Comparison of ENCODE assay signal across 13 cellular contexts in the genomic region with DNA sequence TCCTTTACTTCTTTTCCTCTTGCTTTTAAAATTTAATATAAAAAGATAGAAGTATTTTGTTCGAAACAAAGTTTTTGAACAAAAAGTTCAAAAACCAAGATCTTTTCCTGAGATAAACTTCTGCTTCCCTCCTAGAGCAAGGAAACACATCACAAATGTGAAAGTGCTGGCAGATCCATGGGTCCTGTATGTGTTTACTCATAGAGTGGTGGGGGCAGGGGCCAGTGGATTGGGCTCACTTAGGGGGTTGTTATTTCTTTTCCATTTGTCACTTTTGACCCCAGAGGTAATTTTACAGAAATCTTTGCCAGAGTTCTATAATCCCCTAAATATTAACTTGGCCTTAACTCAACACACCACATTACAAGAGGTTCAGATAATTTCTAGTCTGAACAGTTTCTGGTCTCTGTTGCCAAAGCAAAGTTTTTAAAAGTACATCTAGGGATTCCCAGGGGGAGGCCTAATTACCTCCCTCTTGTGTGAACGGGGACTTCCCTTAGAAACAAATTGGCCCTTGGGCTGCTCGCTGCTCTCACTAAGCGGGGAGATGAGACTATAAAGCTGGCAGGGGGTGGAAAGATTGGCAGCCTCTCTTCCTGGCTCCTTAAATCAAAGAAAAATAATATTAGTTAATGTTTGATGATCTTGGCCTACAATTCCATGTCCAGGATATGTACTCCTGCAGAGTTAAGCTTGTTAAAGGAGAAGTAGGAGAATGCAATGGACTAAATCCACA.
DNase-seq lines count a peak whose midpoint lies in the region; ATAC-seq, FAIRE-seq and TF ChIP-seq lines count a peak whose summit lies in the region.
"Had no signal": no experiment of that assay in that cellular context is flagged by ENCODE, and none has a peak within 500 bp of the region (broad histone marks: within the 10 kb centered on the region; RNA-seq: fewer than 3 reads in every experiment).

No MANE protein-coding gene starts in this region.

- ATAC-seq in sciatic nerve: peak; percentile 81
- ATAC-seq: CD8-positive, alpha-beta T cell had no signal

- TF ChIP-seq CTCF in HEK293 (tag by site-specific recombination; IDR thresholded peaks at IDR 0.05) (no peak), RWPE1 (conservative IDR thresholded peaks at IDR 0.05; ENCODE audit: low read depth) (no peak)

- POLR2A ChIA-PET in HEK293 (lab: Yijun Ruan, JAX): no interaction called here
- POLR2A ChIA-PET in RWPE1 (lab: Yijun Ruan, JAX; ENCODE audit: low non-redundant PET): no interaction called here

- H3K27ac ChIP-seq in HEK293 (ENCODE audit: extremely low read depth, low read depth, low read length): no peak overlapping the region
- no peak overlapping the region for H3K27ac ChIP-seq in SK-N-MC
- H3K27ac ChIP-seq in RWPE1: no peak overlapping the region
- H3K27ac ChIP-seq: esophagus squamous epithelium had no signal

- DNase-seq in SK-N-MC (ENCODE audit: low read depth, low spot score): peak; percentile 73
- DNase-seq in glomerular visceral epithelial cell (ENCODE audit: extremely low spot score): peak; percentile 66
- no peak for DNase-seq in sciatic nerve (ENCODE audit: low spot score)
- no peak for DNase-seq in RWPE1 (ENCODE audit: low spot score)
- no peak for DNase-seq in urothelium cell line (ENCODE audit: low spot score)
- no peak for DNase-seq in retina
- DNase-seq: activated naive CD4-positive, alpha-beta T cell treated with Interleukin-2 at 50 U/mL for 16 hours; CD8-positive, alpha-beta T cell; esophagus squamous epithelium; H9; NCI-H82; SIG-M5 had no signal

- CTCF ChIA-PET in HEK293 (lab: Yijun Ruan, JAX) (interaction anchor here (0.7 kb wide), 1 partner anchor 42 kb away, joined by 3 read pairs; no protein-coding TSS in a partner anchor), RWPE1 (lab: Yijun Ruan, JAX) (interaction anchor here (0.6 kb wide), 1 partner anchor 236 kb away, joined by 3 read pairs; no protein-coding TSS in a partner anchor)

- no peak for FAIRE-seq in urothelium cell line (lab: Jason Lieb, UNC)

- H3K36me3 ChIP-seq in HEK293 (ENCODE audit: control insufficient read depth in 2 of 2, insufficient read depth in 1 of 2, low read length in 2 of 2) (no peaks in the 10 kb centered on the region), SK-N-MC (ENCODE audit: insufficient read depth, low read length) (no peaks in the 10 kb centered on the region)
- H3K36me3 ChIP-seq: esophagus squamous epithelium had no signal

- intact Hi-C loops in sciatic nerve (cut with DNase I): no loop called here

- H3K9me3 ChIP-seq in HEK293 (ENCODE audit: control insufficient read depth, insufficient read depth, low read depth, low read length) (no peaks in the 10 kb centered on the region), SK-N-MC (ENCODE audit: low read depth, low read length) (no peaks in the 10 kb centered on the region)
- H3K9me3 ChIP-seq: esophagus squamous epithelium had no signal

- H3K9ac ChIP-seq in SK-N-MC (ENCODE audit: insufficient read length): no peak overlapping the region

- H3K4me1 ChIP-seq in HEK293 (ENCODE audit: control insufficient read depth, insufficient read depth, low read length): peaks cover 3% of the 10 kb centered on the region; the same call in 1 of the 2 replicates
- H3K4me1 ChIP-seq: esophagus squamous epithelium had no signal

- no peak overlapping the region for H3K4me3 ChIP-seq in HEK293 (ENCODE audit: low read depth, low read length)
- peak overlapping the region; percentile 6; the same call in 1 of the 2 replicates for H3K4me3 ChIP-seq in SK-N-MC
- H3K4me3 ChIP-seq: esophagus squamous epithelium had no signal

TF ChIP-seq in HEK293, 187 proteins besides CTCF, POLR2A, EP300 and RAD21 (continues in another document):
- no peak for TF ChIP-seq ZNF114 (tag by site-specific recombination; IDR thresholded peaks at IDR 0.05)
- no peak for TF ChIP-seq PRDM4 (tag by site-specific recombination; IDR thresholded peaks at IDR 0.05)
- TF ChIP-seq, protein P1, sequence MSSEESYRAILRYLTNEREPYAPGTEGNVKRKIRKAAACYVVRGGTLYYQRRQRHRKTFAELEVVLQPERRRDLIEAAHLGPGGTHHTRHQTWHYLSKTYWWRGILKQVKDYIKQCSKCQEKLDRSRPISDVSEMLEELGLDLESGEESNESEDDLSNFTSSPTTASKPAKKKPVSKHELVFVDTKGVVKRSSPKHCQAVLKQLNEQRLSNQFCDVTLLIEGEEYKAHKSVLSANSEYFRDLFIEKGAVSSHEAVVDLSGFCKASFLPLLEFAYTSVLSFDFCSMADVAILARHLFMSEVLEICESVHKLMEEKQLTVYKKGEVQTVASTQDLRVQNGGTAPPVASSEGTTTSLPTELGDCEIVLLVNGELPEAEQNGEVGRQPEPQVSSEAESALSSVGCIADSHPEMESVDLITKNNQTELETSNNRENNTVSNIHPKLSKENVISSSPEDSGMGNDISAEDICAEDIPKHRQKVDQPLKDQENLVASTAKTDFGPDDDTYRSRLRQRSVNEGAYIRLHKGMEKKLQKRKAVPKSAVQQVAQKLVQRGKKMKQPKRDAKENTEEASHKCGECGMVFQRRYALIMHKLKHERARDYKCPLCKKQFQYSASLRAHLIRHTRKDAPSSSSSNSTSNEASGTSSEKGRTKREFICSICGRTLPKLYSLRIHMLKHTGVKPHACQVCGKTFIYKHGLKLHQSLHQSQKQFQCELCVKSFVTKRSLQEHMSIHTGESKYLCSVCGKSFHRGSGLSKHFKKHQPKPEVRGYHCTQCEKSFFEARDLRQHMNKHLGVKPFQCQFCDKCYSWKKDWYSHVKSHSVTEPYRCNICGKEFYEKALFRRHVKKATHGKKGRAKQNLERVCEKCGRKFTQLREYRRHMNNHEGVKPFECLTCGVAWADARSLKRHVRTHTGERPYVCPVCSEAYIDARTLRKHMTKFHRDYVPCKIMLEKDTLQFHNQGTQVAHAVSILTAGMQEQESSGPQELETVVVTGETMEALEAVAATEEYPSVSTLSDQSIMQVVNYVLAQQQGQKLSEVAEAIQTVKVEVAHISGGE (tag by site-specific recombination; conservative IDR thresholded peaks at IDR 0.05; ENCODE audit: low read depth): no peak
- TF ChIP-seq REPIN1 (tag by site-specific recombination; IDR thresholded peaks at IDR 0.05; ENCODE audit: low read depth): no peak
- no peak for TF ChIP-seq ZXDB (tag by site-specific recombination; IDR thresholded peaks at IDR 0.05)
- TF ChIP-seq GLI2 (tag by site-specific recombination; IDR thresholded peaks at IDR 0.05; ENCODE audit: borderline replicate concordance, low read depth): no peak
- peak; percentile 72 for TF ChIP-seq FEZF1 (tag by site-specific recombination; IDR thresholded peaks at IDR 0.05)
- TF ChIP-seq ZIC2 (tag by site-specific recombination; IDR thresholded peaks at IDR 0.05): peak; percentile 40
- 0 out of 2 replicates have a peak, but pooled peaks have one; percentile 44 for TF ChIP-seq SP7 (tag by site-specific recombination; IDR thresholded peaks at IDR 0.05)
- TF ChIP-seq ZNF426 (tag by site-specific recombination; IDR thresholded peaks at IDR 0.05): peak; percentile 7; the same call in 1 of the 2 replicates
- no peak for TF ChIP-seq RBAK (tag by site-specific recombination; IDR thresholded peaks at IDR 0.05)
- no peak for TF ChIP-seq ZNF624 (tag by site-specific recombination; IDR thresholded peaks at IDR 0.05)
- TF ChIP-seq SCRT1 (tag by site-specific recombination; IDR thresholded peaks at IDR 0.05; ENCODE audit: borderline replicate concordance): no peak
- no peak for TF ChIP-seq ZNF37A (tag by site-specific recombination; IDR thresholded peaks at IDR 0.05)
- TF ChIP-seq KLF7 (tag by site-specific recombination; IDR thresholded peaks at IDR 0.05; ENCODE audit: borderline replicate concordance): no peak
- TF ChIP-seq GLIS1 (tag by site-specific recombination; IDR thresholded peaks at IDR 0.05): peak; percentile 90
- TF ChIP-seq ZNF155 (tag by site-specific recombination; IDR thresholded peaks at IDR 0.05): no peak
- TF ChIP-seq ZNF394 (tag by site-specific recombination; IDR thresholded peaks at IDR 0.05; ENCODE audit: borderline replicate concordance): no peak
- TF ChIP-seq, protein P2, sequence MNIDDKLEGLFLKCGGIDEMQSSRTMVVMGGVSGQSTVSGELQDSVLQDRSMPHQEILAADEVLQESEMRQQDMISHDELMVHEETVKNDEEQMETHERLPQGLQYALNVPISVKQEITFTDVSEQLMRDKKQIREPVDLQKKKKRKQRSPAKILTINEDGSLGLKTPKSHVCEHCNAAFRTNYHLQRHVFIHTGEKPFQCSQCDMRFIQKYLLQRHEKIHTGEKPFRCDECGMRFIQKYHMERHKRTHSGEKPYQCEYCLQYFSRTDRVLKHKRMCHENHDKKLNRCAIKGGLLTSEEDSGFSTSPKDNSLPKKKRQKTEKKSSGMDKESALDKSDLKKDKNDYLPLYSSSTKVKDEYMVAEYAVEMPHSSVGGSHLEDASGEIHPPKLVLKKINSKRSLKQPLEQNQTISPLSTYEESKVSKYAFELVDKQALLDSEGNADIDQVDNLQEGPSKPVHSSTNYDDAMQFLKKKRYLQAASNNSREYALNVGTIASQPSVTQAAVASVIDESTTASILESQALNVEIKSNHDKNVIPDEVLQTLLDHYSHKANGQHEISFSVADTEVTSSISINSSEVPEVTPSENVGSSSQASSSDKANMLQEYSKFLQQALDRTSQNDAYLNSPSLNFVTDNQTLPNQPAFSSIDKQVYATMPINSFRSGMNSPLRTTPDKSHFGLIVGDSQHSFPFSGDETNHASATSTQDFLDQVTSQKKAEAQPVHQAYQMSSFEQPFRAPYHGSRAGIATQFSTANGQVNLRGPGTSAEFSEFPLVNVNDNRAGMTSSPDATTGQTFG (tag by site-specific recombination; IDR thresholded peaks at IDR 0.05; ENCODE audit: borderline replicate concordance): no peak
- TF ChIP-seq ZNF623 (tag by site-specific recombination; IDR thresholded peaks at IDR 0.05): no peak

Comparison
In these comparisons a context has a peak if more than half of its experiments do, and no peak if none do; other contexts are left out.
1. DNase-seq: peak in SK-N-MC (single experiment) and glomerular visceral epithelial cell (single experiment); none in sciatic nerve (single experiment), RWPE1 (single experiment), urothelium cell line (single experiment) and retina (single experiment).